10 cellular contexts compared by ENCODE assay signal in the genomic region with DNA sequence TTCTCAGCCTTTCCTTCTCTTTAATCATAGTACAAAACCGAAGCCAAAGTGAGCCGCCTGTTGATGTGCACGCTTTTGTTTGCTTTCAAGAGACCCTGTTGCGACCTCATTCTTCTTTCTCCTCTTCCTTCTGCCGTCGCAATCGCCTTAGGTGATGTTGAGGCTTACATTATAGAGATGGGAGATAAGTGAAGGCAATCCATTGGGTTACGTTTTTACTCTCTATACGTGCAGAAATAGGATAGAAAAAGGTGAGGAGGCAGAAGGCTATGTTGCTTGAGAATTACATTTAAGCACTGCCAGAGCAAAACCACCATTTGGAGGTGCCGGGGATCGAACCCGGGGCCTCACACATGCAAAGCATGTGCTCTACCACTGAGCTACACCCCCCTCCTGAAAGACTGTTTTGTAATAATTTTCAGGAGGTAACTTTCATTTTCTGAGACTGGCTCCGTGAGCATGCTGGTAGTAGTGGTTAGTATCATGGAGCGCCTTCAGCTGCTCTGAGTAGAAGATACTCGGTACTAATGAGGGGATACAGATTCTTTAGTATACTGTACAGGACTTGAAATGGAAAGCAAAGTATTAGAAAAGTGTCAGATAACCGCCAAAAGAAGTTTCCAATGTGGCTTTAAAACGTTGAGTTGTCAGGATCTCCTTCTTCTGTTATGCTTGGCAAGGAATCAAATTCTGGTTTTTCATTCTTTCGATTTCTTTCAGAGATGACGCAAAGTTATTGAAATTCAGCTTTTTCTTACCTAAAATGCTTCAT.
DNase-seq lines count a peak whose midpoint lies in the region; ATAC-seq and TF ChIP-seq lines count a peak whose summit lies in the region.
"Had no signal": no experiment of that assay in that cellular context is flagged by ENCODE, and none has a peak within 500 bp of the region (broad histone marks: within the 10 kb centered on the region; RNA-seq: fewer than 3 reads in every experiment).

No MANE protein-coding gene starts in this region.

- no peak overlapping the region for H3K4me3 Mint-ChIP-seq in naive thymus-derived CD8-positive, alpha-beta T cell
- H3K4me3 Mint-ChIP-seq: activated B cell treated with CpG ODN at 0.5 μM for 24 hours; CD4-positive, CD25-positive, alpha-beta regulatory T cell had no signal

- H3K36me3 Mint-ChIP-seq in naive thymus-derived CD8-positive, alpha-beta T cell: peaks cover 0 to 12% (median 3%) of the 10 kb centered on the region in 3 donors
- H3K36me3 Mint-ChIP-seq: CD4-positive, CD25-positive, alpha-beta regulatory T cell had no signal

- POLR2A ChIA-PET in naive thymus-derived CD8-positive, alpha-beta T cell (lab: Charles Lee): no interaction called here

- H3K27ac Mint-ChIP-seq in naive thymus-derived CD8-positive, alpha-beta T cell: no peak overlapping the region
- H3K27ac Mint-ChIP-seq: activated B cell treated with CpG ODN at 0.5 μM for 24 hours had no signal

- DNase-seq in stimulated activated CD4-positive, alpha-beta T cell treated with anti-CD3 and anti-CD28 coated beads, Interleukin-1b, Interleukin-23, amount 100 ng/mL, for 48 hours: peak; percentile 18
- no peak for DNase-seq in stimulated activated CD4-positive, alpha-beta T cell treated with anti-CD3 and anti-CD28 coated beads, Interleukin-2, amount 100 ng/mL, for 48 hours
- DNase-seq in OCI-M2 (lab: John Stamatoyannopoulos, UW; ENCODE audit: unreplicated experiment) (peak; percentile 93), epithelial cell of proximal tubule (ENCODE audit: low read depth) (no peak)
- DNase-seq in naive thymus-derived CD8-positive, alpha-beta T cell: no peak
- DNase-seq: activated B cell treated with CpG ODN at 0.5 μM for 24 hours; CD4-positive, CD25-positive, alpha-beta regulatory T cell had no signal

- no peaks in the 10 kb centered on the region for H3K4me1 Mint-ChIP-seq in naive thymus-derived CD8-positive, alpha-beta T cell
- H3K4me1 Mint-ChIP-seq: activated B cell treated with CpG ODN at 0.5 μM for 24 hours had no signal

- H3K9me3 Mint-ChIP-seq in naive thymus-derived CD8-positive, alpha-beta T cell: peaks cover 0 to 30% (median 8%) of the 10 kb centered on the region in 9 donors

- ATAC-seq in HG03520 (IDR thresholded peaks at IDR 0.05; ENCODE audit: unreplicated experiment) (no peak), esophagus mucosa (no peak), HG03135 (IDR thresholded peaks at IDR 0.05; ENCODE audit: unreplicated experiment) (no peak)
- no peak for ATAC-seq in naive thymus-derived CD8-positive, alpha-beta T cell

- peak overlapping the region; percentile 47 for H3K4me3 ChIP-seq in epithelial cell of proximal tubule (ENCODE audit: low read depth, low read length)

- H3K27me3 Mint-ChIP-seq in naive thymus-derived CD8-positive, alpha-beta T cell: peaks cover 42 to 88% (median 53%) of the 10 kb centered on the region in 5 donors

- TF ChIP-seq CTCF in epithelial cell of proximal tubule (conservative IDR thresholded peaks at IDR 0.05; ENCODE audit: low read depth, low read length): no peak

Comparison
In these comparisons a context has a peak if more than half of its experiments do, and no peak if none do; other contexts are left out.
1. DNase-seq: peak in stimulated activated CD4-positive, alpha-beta T cell treated with anti-CD3 and anti-CD28 coated beads, Interleukin-1b, Interleukin-23, amount 100 ng/mL, for 48 hours (single experiment) and OCI-M2 (single experiment); none in stimulated activated CD4-positive, alpha-beta T cell treated with anti-CD3 and anti-CD28 coated beads, Interleukin-2, amount 100 ng/mL, for 48 hours (0 of 2), epithelial cell of proximal tubule (single experiment) and naive thymus-derived CD8-positive, alpha-beta T cell (0 of 10).